ENCODE assay signal across 1 cellular context in the genomic region with DNA sequence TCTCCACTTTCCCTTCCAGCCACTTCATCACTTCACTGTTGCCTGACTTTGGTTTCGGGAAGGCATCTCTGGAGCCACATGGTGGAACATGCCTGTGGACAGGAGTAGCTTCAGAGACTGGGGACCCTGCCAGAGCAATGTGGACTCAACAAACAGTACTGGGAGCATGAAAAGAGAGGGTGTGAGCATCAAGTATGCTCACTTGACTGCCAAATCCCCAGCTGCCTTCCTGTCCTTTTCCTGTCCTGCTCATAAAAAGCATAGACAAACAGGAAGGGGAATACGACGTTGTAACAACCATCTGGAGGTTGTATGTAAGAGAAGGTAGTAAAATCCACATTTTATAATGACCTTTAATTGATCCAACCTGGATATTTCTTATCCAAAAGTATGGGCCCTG.
TF ChIP-seq lines count a peak whose summit lies in the region.

No MANE protein-coding gene starts in this region.

TF ChIP-seq in GM23338, 12 proteins besides CTCF, POLR2A, EP300 and RAD21 (continued from another document):
- TF ChIP-seq, protein P1, sequence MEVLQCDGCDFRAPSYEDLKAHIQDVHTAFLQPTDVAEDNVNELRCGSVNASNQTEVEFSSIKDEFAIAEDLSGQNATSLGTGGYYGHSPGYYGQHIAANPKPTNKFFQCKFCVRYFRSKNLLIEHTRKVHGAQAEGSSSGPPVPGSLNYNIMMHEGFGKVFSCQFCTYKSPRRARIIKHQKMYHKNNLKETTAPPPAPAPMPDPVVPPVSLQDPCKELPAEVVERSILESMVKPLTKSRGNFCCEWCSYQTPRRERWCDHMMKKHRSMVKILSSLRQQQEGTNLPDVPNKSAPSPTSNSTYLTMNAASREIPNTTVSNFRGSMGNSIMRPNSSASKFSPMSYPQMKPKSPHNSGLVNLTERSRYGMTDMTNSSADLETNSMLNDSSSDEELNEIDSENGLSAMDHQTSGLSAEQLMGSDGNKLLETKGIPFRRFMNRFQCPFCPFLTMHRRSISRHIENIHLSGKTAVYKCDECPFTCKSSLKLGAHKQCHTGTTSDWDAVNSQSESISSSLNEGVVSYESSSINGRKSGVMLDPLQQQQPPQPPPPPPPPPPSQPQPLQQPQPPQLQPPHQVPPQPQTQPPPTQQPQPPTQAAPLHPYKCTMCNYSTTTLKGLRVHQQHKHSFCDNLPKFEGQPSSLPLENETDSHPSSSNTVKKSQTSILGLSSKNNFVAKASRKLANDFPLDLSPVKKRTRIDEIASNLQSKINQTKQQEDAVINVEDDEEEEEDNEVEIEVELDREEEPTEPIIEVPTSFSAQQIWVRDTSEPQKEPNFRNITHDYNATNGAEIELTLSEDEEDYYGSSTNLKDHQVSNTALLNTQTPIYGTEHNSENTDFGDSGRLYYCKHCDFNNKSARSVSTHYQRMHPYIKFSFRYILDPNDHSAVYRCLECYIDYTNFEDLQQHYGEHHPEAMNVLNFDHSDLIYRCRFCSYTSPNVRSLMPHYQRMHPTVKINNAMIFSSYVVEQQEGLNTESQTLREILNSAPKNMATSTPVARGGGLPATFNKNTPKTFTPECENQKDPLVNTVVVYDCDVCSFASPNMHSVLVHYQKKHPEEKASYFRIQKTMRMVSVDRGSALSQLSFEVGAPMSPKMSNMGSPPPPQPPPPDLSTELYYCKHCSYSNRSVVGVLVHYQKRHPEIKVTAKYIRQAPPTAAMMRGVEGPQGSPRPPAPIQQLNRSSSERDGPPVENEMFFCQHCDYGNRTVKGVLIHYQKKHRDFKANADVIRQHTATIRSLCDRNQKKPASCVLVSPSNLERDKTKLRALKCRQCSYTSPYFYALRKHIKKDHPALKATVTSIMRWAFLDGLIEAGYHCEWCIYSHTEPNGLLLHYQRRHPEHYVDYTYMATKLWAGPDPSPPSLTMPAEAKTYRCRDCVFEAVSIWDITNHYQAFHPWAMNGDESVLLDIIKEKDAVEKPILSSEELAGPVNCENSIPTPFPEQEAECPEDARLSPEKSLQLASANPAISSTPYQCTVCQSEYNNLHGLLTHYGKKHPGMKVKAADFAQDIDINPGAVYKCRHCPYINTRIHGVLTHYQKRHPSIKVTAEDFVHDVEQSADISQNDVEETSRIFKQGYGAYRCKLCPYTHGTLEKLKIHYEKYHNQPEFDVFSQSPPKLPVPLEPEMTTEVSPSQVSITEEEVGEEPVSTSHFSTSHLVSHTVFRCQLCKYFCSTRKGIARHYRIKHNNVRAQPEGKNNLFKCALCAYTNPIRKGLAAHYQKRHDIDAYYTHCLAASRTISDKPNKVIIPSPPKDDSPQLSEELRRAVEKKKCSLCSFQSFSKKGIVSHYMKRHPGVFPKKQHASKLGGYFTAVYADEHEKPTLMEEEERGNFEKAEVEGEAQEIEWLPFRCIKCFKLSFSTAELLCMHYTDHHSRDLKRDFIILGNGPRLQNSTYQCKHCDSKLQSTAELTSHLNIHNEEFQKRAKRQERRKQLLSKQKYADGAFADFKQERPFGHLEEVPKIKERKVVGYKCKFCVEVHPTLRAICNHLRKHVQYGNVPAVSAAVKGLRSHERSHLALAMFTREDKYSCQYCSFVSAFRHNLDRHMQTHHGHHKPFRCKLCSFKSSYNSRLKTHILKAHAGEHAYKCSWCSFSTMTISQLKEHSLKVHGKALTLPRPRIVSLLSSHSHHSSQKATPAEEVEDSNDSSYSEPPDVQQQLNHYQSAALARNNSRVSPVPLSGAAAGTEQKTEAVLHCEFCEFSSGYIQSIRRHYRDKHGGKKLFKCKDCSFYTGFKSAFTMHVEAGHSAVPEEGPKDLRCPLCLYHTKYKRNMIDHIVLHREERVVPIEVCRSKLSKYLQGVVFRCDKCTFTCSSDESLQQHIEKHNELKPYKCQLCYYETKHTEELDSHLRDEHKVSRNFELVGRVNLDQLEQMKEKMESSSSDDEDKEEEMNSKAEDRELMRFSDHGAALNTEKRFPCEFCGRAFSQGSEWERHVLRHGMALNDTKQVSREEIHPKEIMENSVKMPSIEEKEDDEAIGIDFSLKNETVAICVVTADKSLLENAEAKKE (CRISPR knock-in tag; IDR thresholded peaks at IDR 0.05), result no peak
- TF ChIP-seq, protein P2, sequence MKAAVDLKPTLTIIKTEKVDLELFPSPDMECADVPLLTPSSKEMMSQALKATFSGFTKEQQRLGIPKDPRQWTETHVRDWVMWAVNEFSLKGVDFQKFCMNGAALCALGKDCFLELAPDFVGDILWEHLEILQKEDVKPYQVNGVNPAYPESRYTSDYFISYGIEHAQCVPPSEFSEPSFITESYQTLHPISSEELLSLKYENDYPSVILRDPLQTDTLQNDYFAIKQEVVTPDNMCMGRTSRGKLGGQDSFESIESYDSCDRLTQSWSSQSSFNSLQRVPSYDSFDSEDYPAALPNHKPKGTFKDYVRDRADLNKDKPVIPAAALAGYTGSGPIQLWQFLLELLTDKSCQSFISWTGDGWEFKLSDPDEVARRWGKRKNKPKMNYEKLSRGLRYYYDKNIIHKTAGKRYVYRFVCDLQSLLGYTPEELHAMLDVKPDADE (IDR thresholded peaks at IDR 0.05), result no peak
- TF ChIP-seq POLR2AphosphoS5 (IDR thresholded peaks at IDR 0.05; ENCODE audit: low read depth), result no peak
- TF ChIP-seq STAT1 (IDR thresholded peaks at IDR 0.05; ENCODE audit: unreplicated experiment), result no peak
- TF ChIP-seq JUNB (IDR thresholded peaks at IDR 0.05; ENCODE audit: unreplicated experiment), result no peak
- TF ChIP-seq ZNF114 (CRISPR knock-in tag; IDR thresholded peaks at IDR 0.05), result no peak
- TF ChIP-seq CREB1 (CRISPR knock-in tag; IDR thresholded peaks at IDR 0.05; ENCODE audit: low read depth), result no peak
- no peak for TF ChIP-seq NANOG (IDR thresholded peaks at IDR 0.05; ENCODE audit: borderline replicate concordance)
